Comparison of ENCODE assay signal across 1 cellular context in the genomic region with DNA sequence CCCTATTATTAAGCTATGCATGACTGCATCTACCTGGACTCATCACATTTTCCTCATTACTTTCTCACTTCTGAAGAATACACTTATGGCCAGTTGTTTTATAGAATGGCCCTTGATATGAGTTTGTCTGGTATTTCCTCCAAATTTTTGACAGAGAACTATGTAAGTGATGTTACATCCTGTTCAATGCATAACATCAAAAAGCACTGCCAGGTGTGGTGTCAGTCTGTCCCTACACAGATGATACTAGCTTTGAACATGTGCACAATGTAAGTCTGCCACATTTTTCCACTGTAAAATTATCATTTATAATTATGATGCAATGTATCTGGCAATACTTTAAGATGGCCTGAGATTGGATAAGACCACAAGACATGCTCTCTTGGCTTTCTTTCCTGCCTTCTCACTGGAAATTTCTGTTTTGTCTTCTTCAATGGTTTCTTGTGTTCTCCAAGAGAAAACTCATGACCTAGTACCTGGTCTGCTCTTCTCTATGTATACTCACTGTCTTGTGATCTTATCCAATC.
TF ChIP-seq lines count a peak whose summit lies in the region.

No MANE protein-coding gene starts in this region.

TF ChIP-seq in IMR-90, 13 proteins besides CTCF, POLR2A, EP300 and RAD21:
- TF ChIP-seq CEBPB (IDR thresholded peaks at IDR 0.05; ENCODE audit: low read depth, low read length) = peak; percentile 55
- TF ChIP-seq CHD1 (IDR thresholded peaks at IDR 0.05; ENCODE audit: low read depth, low read length) = no peak
TF ChIP-seq in IMR-90: peak in this region for 1.
